In the genomic region with DNA sequence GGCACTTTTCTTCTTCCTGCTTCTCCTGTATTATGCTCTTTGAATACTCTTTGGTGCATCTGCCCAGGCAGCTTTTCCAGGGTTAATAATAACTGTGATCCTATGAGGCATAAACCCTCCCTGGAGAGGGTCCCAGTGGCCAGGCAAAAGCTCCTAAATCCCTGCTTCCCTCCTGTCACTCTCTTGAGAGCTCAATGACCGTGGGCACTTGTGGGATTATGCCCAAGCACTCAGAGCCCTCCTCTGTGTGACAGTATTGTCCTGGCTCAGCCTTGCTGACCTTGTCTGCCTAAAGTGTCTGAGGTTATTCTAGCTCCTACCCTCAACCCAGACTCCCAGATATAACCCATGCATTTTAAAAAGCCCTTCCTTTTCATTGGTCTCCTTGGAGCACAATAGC, we compare ENCODE assay signal across 23 cellular contexts. TPM values are rescaled to one million over a fixed set of nuclear protein-coding genes. Genes with fewer than 3 reads are reported as not detected.
A peak's percentile ranks its signal among the peaks of the same experiment; 100 is the strongest.
DNase-seq lines count a peak whose midpoint lies in the region; ATAC-seq, FAIRE-seq and TF ChIP-seq lines count a peak whose summit lies in the region.
"Had no signal": no experiment of that assay in that cellular context is flagged by ENCODE, and none has a peak within 500 bp of the region (broad histone marks: within the 10 kb centered on the region; RNA-seq: fewer than 3 reads in every experiment).

No MANE protein-coding gene starts in this region.

- H3K36me3 ChIP-seq in Caco-2 (ENCODE audit: control insufficient read depth, insufficient read depth, low read length) (no peaks in the 10 kb centered on the region), WERI-Rb-1 (no peaks in the 10 kb centered on the region)
- H3K36me3 ChIP-seq: adrenal gland, breast epithelium, heart left ventricle had no signal

- CTCF ChIA-PET in Caco-2 (lab: Charles Lee) = no interaction called here

- ATAC-seq in HG02678 (IDR thresholded peaks at IDR 0.05; ENCODE audit: unreplicated experiment) = peak; percentile 6
- no peak for ATAC-seq in HG02938 (IDR thresholded peaks at IDR 0.05; ENCODE audit: unreplicated experiment)
- ATAC-seq: left cardiac atrium; naive thymus-derived CD4-positive, alpha-beta T cell; SK-N-SH treated with all-trans-retinoic acid at 6 μM for 48 hours had no signal

- no peak for DNase-seq in Caco-2
- peak; percentile 64 for DNase-seq in WERI-Rb-1
- peak; percentile 40 for DNase-seq in myocyte (ENCODE audit: low read depth)
- DNase-seq in GDM1 (lab: John Stamatoyannopoulos, UW) = no peak
- no peak for DNase-seq in frontal cortex (ENCODE audit: low spot score in 2 of 2)
- DNase-seq in HPDE6-E6E7 (ENCODE audit: extremely low spot score) = no peak
- DNase-seq: activated CD4-positive, alpha-beta memory T cell treated with anti-CD3 and anti-CD28 coated beads for 36 hours; activated naive CD4-positive, alpha-beta T cell; GOT3; heart left ventricle; left cardiac atrium; naive thymus-derived CD4-positive, alpha-beta T cell; NCI-H748 treated with DMSO at 0.1 percent for 48 hours; stimulated activated CD4-positive, alpha-beta T cell treated with anti-CD3 and anti-CD28 coated beads, Interleukin-1b, Interleukin-23, amount 100 ng/mL, for 48 hours; stimulated activated naive B cell treated with anti-CD40 and anti-IgM and Interleukin-4, amounts not matched to agents 10 μg/mL and 1 μg/mL and 100 μg/mL, for 72 hours; testis had no signal

- 0 out of 2 replicates have a peak, but pooled peaks cover 5% of the 10 kb centered on the region for H3K4me1 ChIP-seq in Caco-2
- H3K4me1 ChIP-seq: breast epithelium had no signal

- peaks cover 15% of the 10 kb centered on the region for H3K4me1 Mint-ChIP-seq in Caco-2 (ENCODE audit: low read depth, unreplicated experiment)

- peak overlapping the region; percentile 34 for H3K27ac Mint-ChIP-seq in Caco-2 (ENCODE audit: unreplicated experiment)
- H3K27ac Mint-ChIP-seq: activated CD4-positive, alpha-beta memory T cell treated with anti-CD3 and anti-CD28 coated beads for 36 hours; stimulated activated naive B cell treated with anti-CD40 and anti-IgM and Interleukin-4, amounts not matched to agents 10 μg/mL and 1 μg/mL and 100 μg/mL, for 72 hours; T-helper 2 cell treated with Interferon-gamma antibody and Interleukin-4, amounts not matched to agents 5 μg/mL and 100 μg/mL, for 36 hours had no signal

- no TSS peak for BruUV-seq in Caco-2 (replicated peaks; lab: Mats Ljungman, UMichigan)

- no peak for TF ChIP-seq CTCF in Caco-2 (IDR thresholded peaks at IDR 0.05; ENCODE audit: insufficient read depth in 1 of 2, low read depth in 1 of 2, low read length in 1 of 2, severe bottlenecking in 1 of 2, unreplicated experiment in 1 of 2)
- TF ChIP-seq CTCF in WERI-Rb-1 (IDR thresholded peaks at IDR 0.05; ENCODE audit: low read depth, low read length) = no peak

- no peak for FAIRE-seq in frontal cortex (lab: Jason Lieb, UNC)
- FAIRE-seq: endothelial cell of umbilical vein had no signal

- no peaks in the 10 kb centered on the region for H3K27me3 Mint-ChIP-seq in Caco-2 (ENCODE audit: insufficient read depth, unreplicated experiment)
- H3K27me3 Mint-ChIP-seq: activated CD4-positive, alpha-beta memory T cell treated with anti-CD3 and anti-CD28 coated beads for 36 hours; naive thymus-derived CD4-positive, alpha-beta T cell; stimulated activated naive B cell treated with anti-CD40 and anti-IgM and Interleukin-4, amounts not matched to agents 10 μg/mL and 1 μg/mL and 100 μg/mL, for 72 hours had no signal

- POLR2A ChIA-PET in Caco-2 (lab: Charles Lee) = no interaction called here

- no peak overlapping the region for H3K4me3 Mint-ChIP-seq in Caco-2 (ENCODE audit: unreplicated experiment)
- H3K4me3 Mint-ChIP-seq: activated CD4-positive, alpha-beta memory T cell treated with anti-CD3 and anti-CD28 coated beads for 36 hours; naive thymus-derived CD4-positive, alpha-beta T cell; stimulated activated naive B cell treated with anti-CD40 and anti-IgM and Interleukin-4, amounts not matched to agents 10 μg/mL and 1 μg/mL and 100 μg/mL, for 72 hours; T-helper 2 cell treated with Interferon-gamma antibody and Interleukin-4, amounts not matched to agents 5 μg/mL and 100 μg/mL, for 36 hours had no signal

- H3K36me3 Mint-ChIP-seq in Caco-2 (ENCODE audit: insufficient read depth, unreplicated experiment) = no peaks in the 10 kb centered on the region

- intact Hi-C loops in Caco-2 (cut with micrococcal nuclease; ENCODE audit: unreplicated experiment) = loop anchor here (5.0 kb wide), 1 partner anchor 165 kb away; no protein-coding TSS in a partner anchor

- no peak overlapping the region for H3K4me3 ChIP-seq in Caco-2 (ENCODE audit: low read depth, low read length)
- H3K4me3 ChIP-seq in WERI-Rb-1 (ENCODE audit: low read depth, low read length) = no peak overlapping the region
- H3K4me3 ChIP-seq: adrenal gland, breast epithelium, heart left ventricle, testis had no signal

- H3K9me3 ChIP-seq in Caco-2 (no peaks in the 10 kb centered on the region), WERI-Rb-1 (ENCODE audit: severe bottlenecking) (peaks cover 8% of the 10 kb centered on the region)
- H3K9me3 ChIP-seq: adrenal gland, breast epithelium, testis had no signal

- H3K27me3 ChIP-seq in Caco-2 (replicated peaks; ENCODE audit: control insufficient read depth, insufficient read depth, low read length) = no peaks in the 10 kb centered on the region
- H3K27me3 ChIP-seq in WERI-Rb-1 (ENCODE audit: insufficient read depth, low read depth, severe bottlenecking) = no peaks in the 10 kb centered on the region
- H3K27me3 ChIP-seq: adrenal gland, breast epithelium, heart left ventricle, testis had no signal

- no peaks in the 10 kb centered on the region for H3K9me3 Mint-ChIP-seq in Caco-2 (ENCODE audit: unreplicated experiment)
- H3K9me3 Mint-ChIP-seq: activated CD4-positive, alpha-beta memory T cell treated with anti-CD3 and anti-CD28 coated beads for 36 hours; T-helper 2 cell treated with Interferon-gamma antibody and Interleukin-4, amounts not matched to agents 5 μg/mL and 100 μg/mL, for 36 hours had no signal

- no peak overlapping the region for H3K27ac ChIP-seq in WERI-Rb-1
- H3K27ac ChIP-seq: breast epithelium, heart left ventricle, testis had no signal

RNA-seq across cellular contexts. Expression of a gene that starts 51.9 kb away (rescaled TPM):
- total RNA-seq in Caco-2 (2022) (23.4 and 25.6 TPM in 2 replicates), myocyte (18.6 and 24.9 TPM in 2 replicates), frontal cortex (5.7 TPM)
- 114 TPM for polyA plus RNA-seq in myocyte (2012)

Comparison
In these comparisons a context has a peak if more than half of its experiments do, and no peak if none do; other contexts are left out.
1. DNase-seq: peak in WERI-Rb-1 (single experiment) and myocyte (single experiment); none in Caco-2 (0 of 2), GDM1 (single experiment), frontal cortex (0 of 2) and HPDE6-E6E7 (single experiment).